19 cellular contexts compared by ENCODE assay signal in the genomic region with DNA sequence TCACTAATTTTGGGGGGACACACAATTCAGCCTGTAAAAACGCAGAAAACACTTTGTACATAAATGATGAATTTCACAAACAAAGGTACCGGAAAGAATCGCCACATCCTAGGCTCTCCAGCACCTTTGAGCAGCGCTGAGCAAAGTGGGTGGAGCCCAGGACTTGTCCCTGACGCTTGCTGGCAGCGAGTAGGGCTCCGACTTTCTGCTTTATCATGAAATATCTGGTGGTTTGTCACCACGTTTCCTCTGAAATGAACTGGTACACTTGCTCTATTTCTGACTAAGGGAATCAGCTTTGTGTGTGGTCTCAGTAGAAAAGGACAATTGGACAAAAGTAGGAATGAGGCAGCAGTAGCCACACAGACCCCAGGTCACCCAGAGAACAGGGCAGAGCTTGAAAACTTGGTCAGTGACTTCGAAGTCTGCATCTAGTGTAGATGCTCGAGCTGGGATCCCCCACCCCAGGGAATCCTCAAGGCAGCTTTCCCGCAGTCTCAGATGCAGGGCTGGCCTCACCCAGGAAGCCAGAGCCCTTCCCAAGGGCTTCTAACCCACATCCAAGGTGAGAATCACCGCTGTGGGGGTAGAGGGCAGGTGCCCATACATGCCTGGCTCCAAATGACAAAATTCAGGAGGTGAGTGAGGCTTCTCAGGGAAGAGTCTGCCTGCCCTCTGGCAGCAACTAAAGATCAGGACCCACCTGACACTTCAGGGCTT.
A peak's percentile ranks its signal among the peaks of the same experiment; 100 is the strongest.
DNase-seq lines count a peak whose midpoint lies in the region; ATAC-seq and TF ChIP-seq lines count a peak whose summit lies in the region.
"Had no signal": no experiment of that assay in that cellular context is flagged by ENCODE, and none has a peak within 500 bp of the region (broad histone marks: within the 10 kb centered on the region; RNA-seq: fewer than 3 reads in every experiment).

No MANE protein-coding gene starts in this region.

- H3K27me3 ChIP-seq in right atrium auricular region (peaks cover 0 to 4% of the 10 kb centered on the region in 2 donors), neural progenitor cell (no peaks in the 10 kb centered on the region), upper lobe of right lung (peaks cover 20% of the 10 kb centered on the region)
- H3K27me3 ChIP-seq: BLaER1 had no signal

- H3K4me3 ChIP-seq in right atrium auricular region (no peak overlapping the region), neural progenitor cell (no peak overlapping the region), upper lobe of right lung (no peak overlapping the region)
- H3K4me3 ChIP-seq: BLaER1 had no signal

- H3K36me3 Mint-ChIP-seq in neural progenitor cell, result no peaks in the 10 kb centered on the region
- H3K36me3 Mint-ChIP-seq: CD14-positive monocyte; CD4-positive, alpha-beta memory T cell had no signal

- H3K4me2 ChIP-seq in neural progenitor cell, result no peak overlapping the region
- H3K4me2 ChIP-seq: BLaER1 had no signal

- intact Hi-C loops in cardiac septum (cut with DNase I) (no loop called here), upper lobe of right lung (cut with DNase I) (no loop called here)

- no peak overlapping the region for H3K27ac ChIP-seq in right atrium auricular region
- H3K27ac ChIP-seq in neural progenitor cell, result no peak overlapping the region
- H3K27ac ChIP-seq in upper lobe of right lung, result no peak overlapping the region
- H3K27ac ChIP-seq: 22Rv1, BLaER1 had no signal

- ATAC-seq in upper lobe of right lung (peak; percentile 60), HG03095 (IDR thresholded peaks at IDR 0.05; ENCODE audit: unreplicated experiment) (no peak)
- ATAC-seq: HCT116 had no signal

- H3K9me3 ChIP-seq in right atrium auricular region, result no peaks in the 10 kb centered on the region
- no peaks in the 10 kb centered on the region for H3K9me3 ChIP-seq in neural progenitor cell (ENCODE audit: low read depth)
- no peaks in the 10 kb centered on the region for H3K9me3 ChIP-seq in upper lobe of right lung
- H3K9me3 ChIP-seq: BLaER1 had no signal

- peak; percentile 26 for DNase-seq in cardiac septum (ENCODE audit: low spot score)
- no peak for DNase-seq in right atrium auricular region (ENCODE audit: low spot score)
- no peak for DNase-seq in neural progenitor cell (ENCODE audit: low spot score)
- no peak for DNase-seq in upper lobe of right lung
- DNase-seq in A172 (ENCODE audit: low spot score), result no peak
- no peak for DNase-seq in glomerular visceral epithelial cell (ENCODE audit: extremely low spot score)
- DNase-seq: CD4-positive, alpha-beta memory T cell; DMS153; DMS79; GDM1; GOT3; H7; HFFc6; IMR-90 had no signal

- H3K9ac ChIP-seq in neural progenitor cell, result no peak overlapping the region
- H3K9ac ChIP-seq: BLaER1 had no signal

- peaks cover 6% of the 10 kb centered on the region for H3K4me1 Mint-ChIP-seq in neural progenitor cell
- H3K4me1 Mint-ChIP-seq: CD14-positive monocyte; CD4-positive, alpha-beta memory T cell had no signal

- H3K27ac Mint-ChIP-seq in neural progenitor cell, result no peak overlapping the region
- H3K27ac Mint-ChIP-seq: CD14-positive monocyte, HFFc6 had no signal

- H2AFZ ChIP-seq in neural progenitor cell (replicated peaks), result peak overlapping the region; percentile 26

- no peaks in the 10 kb centered on the region for H4K20me1 ChIP-seq in neural progenitor cell (ENCODE audit: low read depth)
- H4K20me1 ChIP-seq: BLaER1 had no signal

- H3K4me3 Mint-ChIP-seq in neural progenitor cell, result no peak overlapping the region
- H3K4me3 Mint-ChIP-seq: CD14-positive monocyte; CD4-positive, alpha-beta memory T cell; HFFc6 had no signal

- no peaks in the 10 kb centered on the region for H3K79me2 ChIP-seq in neural progenitor cell (ENCODE audit: low read depth)

- no peak for TF ChIP-seq CTCF in right atrium auricular region (IDR thresholded peaks at IDR 0.05)
- TF ChIP-seq CTCF in neural progenitor cell (IDR thresholded peaks at IDR 0.05), result no peak
- TF ChIP-seq CTCF in upper lobe of right lung (IDR thresholded peaks at IDR 0.05), result no peak

- H3K4me1 ChIP-seq in right atrium auricular region, result no peaks in the 10 kb centered on the region
- no peaks in the 10 kb centered on the region for H3K4me1 ChIP-seq in neural progenitor cell
- no peaks in the 10 kb centered on the region for H3K4me1 ChIP-seq in upper lobe of right lung
- H3K4me1 ChIP-seq: BLaER1 had no signal

- H3K36me3 ChIP-seq in right atrium auricular region (no peaks in the 10 kb centered on the region), neural progenitor cell (no peaks in the 10 kb centered on the region), upper lobe of right lung (no peaks in the 10 kb centered on the region)
- H3K36me3 ChIP-seq: BLaER1 had no signal

- peaks cover 13% of the 10 kb centered on the region for H3K27me3 Mint-ChIP-seq in neural progenitor cell (ENCODE audit: insufficient read depth, low read depth)

- no peaks in the 10 kb centered on the region for H3K9me3 Mint-ChIP-seq in neural progenitor cell

- no peaks in the 10 kb centered on the region for H3F3A ChIP-seq in neural progenitor cell (ENCODE audit: low read depth)
